ENCODE assay signal across 3 cellular contexts in genomic region chr21:35906587-35906986, GRCh38.
TF ChIP-seq lines count a peak whose summit lies in the region.

No MANE protein-coding gene starts in this region.

TF ChIP-seq in HepG2, 621 proteins besides CTCF, POLR2A, EP300 and RAD21 (continues in another document):
- TF ChIP-seq RERE (CRISPR knock-in tag; IDR thresholded peaks at IDR 0.05; ENCODE audit: low read depth) (no peak), ATF7-NPFF (CRISPR knock-in tag; IDR thresholded peaks at IDR 0.05; ENCODE audit: low read depth) (no peak), PITX1 (CRISPR knock-in tag; IDR thresholded peaks at IDR 0.05) (no peak), MAFF (IDR thresholded peaks at IDR 0.05; ENCODE audit: low read depth, low read length) (peak; percentile 94), ARNT2 (CRISPR knock-in tag; IDR thresholded peaks at IDR 0.05; ENCODE audit: low read depth) (no peak), SRSF9 (IDR thresholded peaks at IDR 0.05; ENCODE audit: borderline replicate concordance, insufficient read depth, low read depth, low read length, poor library complexity, severe bottlenecking) (no peak), ZSCAN9 (CRISPR knock-in tag; IDR thresholded peaks at IDR 0.05; ENCODE audit: borderline replicate concordance) (no peak), MAFK (conservative IDR thresholded peaks at IDR 0.05 in 1 of 2, IDR thresholded peaks at IDR 0.05 in 1 of 2; ENCODE audit: low read length in 2 of 2) (peak; percentile 93 to 94)

TF ChIP-seq in IMR-90, 13 proteins besides CTCF, POLR2A, EP300 and RAD21:
- TF ChIP-seq RCOR1 (IDR thresholded peaks at IDR 0.05; ENCODE audit: insufficient replicate concordance, low read length) (no peak), MAFK (IDR thresholded peaks at IDR 0.05; ENCODE audit: low read depth, low read length) (peak; percentile 93)
TF ChIP-seq in IMR-90: peak in this region for 1.

TF ChIP-seq in H1, 55 proteins besides CTCF, POLR2A, EP300 and RAD21:
- no peak for TF ChIP-seq CHD7 (IDR thresholded peaks at IDR 0.05; ENCODE audit: insufficient replicate concordance, low read length)
- no peak for TF ChIP-seq KDM4A (IDR thresholded peaks at IDR 0.05; ENCODE audit: low read depth, low read length, severe bottlenecking)
- TF ChIP-seq CHD2 (IDR thresholded peaks at IDR 0.05; ENCODE audit: low read length), result no peak
- peak; percentile 53; the same call in 1 of the 2 replicates for TF ChIP-seq MAFK (IDR thresholded peaks at IDR 0.05; ENCODE audit: low read depth, low read length)
- no peak for TF ChIP-seq SUZ12 (IDR thresholded peaks at IDR 0.05; ENCODE audit: low read length)
